14 cellular contexts compared by ENCODE assay signal in genomic region chr19:50870417-50871089, GRCh38. TPM values are rescaled to one million over a fixed set of nuclear protein-coding genes. Genes with fewer than 3 reads are reported as not detected.
DNase-seq lines count a peak whose midpoint lies in the region; ATAC-seq, FAIRE-seq and TF ChIP-seq lines count a peak whose summit lies in the region.
"Had no signal": no experiment of that assay in that cellular context is flagged by ENCODE, and none has a peak within 500 bp of the region (broad histone marks: within the 10 kb centered on the region; RNA-seq: fewer than 3 reads in every experiment).

No MANE protein-coding gene starts in this region.

- no TSS peak for BruUV-seq in PC-9 (replicated peaks; lab: Mats Ljungman, UMichigan)

- no peak overlapping the region for H2BK20ac ChIP-seq in H1 (ENCODE audit: low read length)

- H3K23ac ChIP-seq in H1 (ENCODE audit: insufficient read length) = no peak overlapping the region

- FAIRE-seq in H1 (lab: Jason Lieb, UNC) = no peak

- H3K27ac ChIP-seq in PC-9 (no peak overlapping the region), H1 (ENCODE audit: low read depth, low read length) (no peak overlapping the region)
- H3K27ac ChIP-seq: neutrophil had no signal

- no peak overlapping the region for H2BK120ac ChIP-seq in H1 (replicated peaks; ENCODE audit: low read depth, low read length)

- H4K20me1 ChIP-seq in PC-9 (ENCODE audit: insufficient read depth) = no peaks in the 10 kb centered on the region
- H4K20me1 ChIP-seq in H1 (replicated peaks in 1 of 2; ENCODE audit: control insufficient read depth in 1 of 2, insufficient read depth in 2 of 2, low read length in 2 of 2) = no peaks in the 10 kb centered on the region

- no peaks in the 10 kb centered on the region for H3K9me3 Mint-ChIP-seq in activated CD8-positive, alpha-beta memory T cell treated with anti-CD3 and anti-CD28 coated beads, Interleukin-2, amount 10 ng/mL, durations not matched to agents 7 days and 5 days (ENCODE audit: low read depth)
- H3K9me3 Mint-ChIP-seq: dendritic cell treated with granulocyte-macrophage colony-stimulating factor and Interleukin-4, amounts not matched to agents 40 ng/mL and 50 ng/mL, for 4 days had no signal

- H3K27me3 Mint-ChIP-seq in activated CD8-positive, alpha-beta memory T cell treated with anti-CD3 and anti-CD28 coated beads, Interleukin-2, amount 10 ng/mL, durations not matched to agents 7 days and 5 days = peaks cover 26% of the 10 kb centered on the region

- no peak overlapping the region for H3K18ac ChIP-seq in H1 (ENCODE audit: extremely low read depth, low read length)

- no peak for ATAC-seq in activated CD8-positive, alpha-beta memory T cell treated with anti-CD3 and anti-CD28 coated beads, Interleukin-2, amount 10 ng/mL, durations not matched to agents 7 days and 5 days
- ATAC-seq: left ventricle myocardium superior had no signal

- H2BK12ac ChIP-seq in H1 (ENCODE audit: low read depth, low read length) = peak overlapping the region; percentile 13; the same call in 1 of the 2 replicates

- H3K9me2 ChIP-seq in PC-9 (ENCODE audit: insufficient read depth) = no peaks in the 10 kb centered on the region

- no peak overlapping the region for H3K4me3 Mint-ChIP-seq in activated CD8-positive, alpha-beta memory T cell treated with anti-CD3 and anti-CD28 coated beads, Interleukin-2, amount 10 ng/mL, durations not matched to agents 7 days and 5 days
- H3K4me3 Mint-ChIP-seq: dendritic cell treated with granulocyte-macrophage colony-stimulating factor and Interleukin-4, amounts not matched to agents 40 ng/mL and 50 ng/mL, for 4 days had no signal

- 74% methylated on average over 25 of the region's 26 CpGs; no CpG with 5 or more reads in 1 of the 2 experiments for WGBS in H1 (ENCODE audit: extremely low coverage in 1 of 2, insufficient coverage in 1 of 2, insufficient read length in 1 of 2, insufficient replicate concordance in 2 of 2, low coverage in 1 of 2, low lambda C conversion rate in 2 of 2, missing lambda C conversion rate in 1 of 2), 2 experiments

- no peaks in the 10 kb centered on the region for H3K36me3 Mint-ChIP-seq in activated CD8-positive, alpha-beta memory T cell treated with anti-CD3 and anti-CD28 coated beads, Interleukin-2, amount 10 ng/mL, durations not matched to agents 7 days and 5 days

- DNase-seq in activated CD8-positive, alpha-beta memory T cell treated with anti-CD3 and anti-CD28 coated beads, Interleukin-2, amount 10 ng/mL, durations not matched to agents 7 days and 5 days = peak; percentile 44
- DNase-seq in activated CD8-positive, alpha-beta memory T cell treated with anti-CD3 and anti-CD28 coated beads for 24 hours = no peak
- DNase-seq in PC-9 = peak in 1 of 2 experiments; percentile 41
- DNase-seq in H1 (ENCODE audit: low read depth in 1 of 2, low spot score in 2 of 2) = peak in 1 of 2 experiments; percentile 52
- DNase-seq in stimulated activated CD8-positive, alpha-beta memory T cell treated with anti-CD3 and anti-CD28 coated beads, Interleukin-4, amount 100 ng/mL, for 48 hours = peak; percentile 50
- DNase-seq in SW 1271 (lab: John Stamatoyannopoulos, UW) = no peak
- no peak for DNase-seq in posterior vena cava (ENCODE audit: low spot score)
- DNase-seq in mesenteric fat pad (ENCODE audit: low spot score) = no peak
- DNase-seq: DMS79, left ventricle myocardium superior, T-helper 9 cell had no signal

- H3K79me1 ChIP-seq in H1 (ENCODE audit: low read depth, low read length) = no peaks in the 10 kb centered on the region

- H3K23me2 ChIP-seq in H1 (ENCODE audit: low read depth, low read length) = peaks cover 5% of the 10 kb centered on the region; the same call in 1 of the 2 replicates

- H2AK5ac ChIP-seq in H1 (ENCODE audit: low read depth, low read length) = no peak overlapping the region

- H4K91ac ChIP-seq in H1 (replicated peaks; ENCODE audit: insufficient read length, low read length) = no peak overlapping the region

- POLR2A ChIA-PET in PC-9 (lab: Charles Lee; ENCODE audit: unreplicated experiment) (no interaction called here), H1 (lab: Charles Lee; ENCODE audit: partially characterized antibody) (interaction anchor here (0.6 to 3.6 kb wide), 5 partner anchors 32 to 78 kb away, joined by 3 to 16 read pairs (median 5); no protein-coding TSS in a partner anchor)

- no peak overlapping the region for H3K27ac Mint-ChIP-seq in activated CD8-positive, alpha-beta memory T cell treated with anti-CD3 and anti-CD28 coated beads, Interleukin-2, amount 10 ng/mL, durations not matched to agents 7 days and 5 days
- H3K27ac Mint-ChIP-seq: dendritic cell treated with granulocyte-macrophage colony-stimulating factor and Interleukin-4, amounts not matched to agents 40 ng/mL and 50 ng/mL, for 4 days had no signal

- H3F3A ChIP-seq in PC-9 (ENCODE audit: insufficient read depth, low read depth) = no peaks in the 10 kb centered on the region

- no peak overlapping the region for H4K5ac ChIP-seq in H1 (ENCODE audit: insufficient read length, low read depth, low read length)

- no peaks in the 10 kb centered on the region for H3K36me3 ChIP-seq in PC-9 (ENCODE audit: low read depth)
- H3K36me3 ChIP-seq in H1 (ENCODE audit: control insufficient read depth in 2 of 4, insufficient read depth in 4 of 4, low read length in 3 of 4) = no peaks in the 10 kb centered on the region
- H3K36me3 ChIP-seq: neutrophil had no signal

- H3K9me3 ChIP-seq in PC-9 (ENCODE audit: insufficient read depth, low read depth) (no peaks in the 10 kb centered on the region), H1 (ENCODE audit: insufficient read depth in 2 of 2, low read depth in 1 of 2, low read length in 1 of 2) (no peaks in the 10 kb centered on the region; a peak in 1 of 4 replicates)
- H3K9me3 ChIP-seq: neutrophil had no signal

- H3K4me1 Mint-ChIP-seq in activated CD8-positive, alpha-beta memory T cell treated with anti-CD3 and anti-CD28 coated beads, Interleukin-2, amount 10 ng/mL, durations not matched to agents 7 days and 5 days = no peaks in the 10 kb centered on the region

- H4K8ac ChIP-seq in H1 (ENCODE audit: extremely low read depth, insufficient read depth, low read length) = no peak overlapping the region; the same call in 1 of the 2 replicates

- TF ChIP-seq POLR2A in H1 (IDR thresholded peaks at IDR 0.05; ENCODE audit: control extremely low read depth in 1 of 2, low read depth in 2 of 2, low read length in 2 of 2) = no peak

- no peak overlapping the region for H3K4ac ChIP-seq in H1 (replicated peaks; ENCODE audit: insufficient read length, low read depth, low read length)

- peak overlapping the region; percentile 47 for H3K4me3 ChIP-seq in PC-9
- no peak overlapping the region for H3K4me3 ChIP-seq in H1 (ENCODE audit: extremely low read depth in 1 of 4, insufficient read depth in 2 of 4, low read depth in 3 of 4, low read length in 4 of 4)

- TF ChIP-seq CTCF in PC-9 (conservative IDR thresholded peaks at IDR 0.05) (peak; percentile 73), H1 (IDR thresholded peaks at IDR 0.05; ENCODE audit: control extremely low read depth in 1 of 3, insufficient read depth in 1 of 3, low read depth in 1 of 3, low read length in 3 of 3) (peak; percentile 47 to 67 (median 60))

- no peak overlapping the region for H3K9ac ChIP-seq in H1 (replicated peaks in 1 of 4; ENCODE audit: extremely low read depth in 1 of 4, low read depth in 3 of 4, low read length in 3 of 4)

- peak overlapping the region; percentile 80 for H2AFZ ChIP-seq in PC-9
- H2AFZ ChIP-seq in H1 (ENCODE audit: low read length) = no peak overlapping the region

- CTCF ChIA-PET in activated CD8-positive, alpha-beta memory T cell treated with anti-CD3 and anti-CD28 coated beads, Interleukin-2, amount 10 ng/mL, durations not matched to agents 7 days and 5 days (lab: Charles Lee) = interaction anchor here (0.6 kb wide), 1 partner anchor 63 kb away, joined by 3 read pairs; no protein-coding TSS in a partner anchor
- CTCF ChIA-PET in PC-9 (lab: Charles Lee) (no interaction called here), H1 (lab: Charles Lee; ENCODE audit: partially characterized antibody) (interaction anchor here (0.8 to 2.6 kb wide), 12 partner anchors 9 to 224 kb away, joined by 3 to 12 read pairs (median 3); no protein-coding TSS in a partner anchor)

- no peak overlapping the region for H3K56ac ChIP-seq in H1 (replicated peaks; ENCODE audit: insufficient read length, low read depth, low read length)

- H2BK5ac ChIP-seq in H1 (ENCODE audit: low read depth, low read length) = no peak overlapping the region

- H3K27me3 ChIP-seq in PC-9 (ENCODE audit: insufficient read depth, low read depth) (peaks cover 98% of the 10 kb centered on the region), H1 (replicated peaks in 1 of 4; ENCODE audit: control insufficient read depth in 3 of 4, extremely low read depth in 1 of 4, insufficient read depth in 3 of 4, low read length in 3 of 4) (peaks cover 0 to 3% (median 1%) of the 10 kb centered on the region in 4 experiments; a peak in 2 of 7 replicates)

- no peaks in the 10 kb centered on the region for H3K4me1 ChIP-seq in PC-9 (replicated peaks; ENCODE audit: insufficient read depth)
- no peaks in the 10 kb centered on the region for H3K4me1 ChIP-seq in H1 (replicated peaks in 1 of 4; ENCODE audit: control insufficient read depth in 3 of 4, insufficient read depth in 4 of 4, low read length in 3 of 4)

- TF ChIP-seq EP300 in H1 (IDR thresholded peaks at IDR 0.05; ENCODE audit: borderline replicate concordance in 1 of 2, low read depth in 2 of 2, low read length in 2 of 2) = no peak

- peak; percentile 43 to 65 for TF ChIP-seq RAD21 in H1 (IDR thresholded peaks at IDR 0.05 in 1 of 2, conservative IDR thresholded peaks at IDR 0.05 in 1 of 2; ENCODE audit: low read depth in 2 of 2, low read length in 2 of 2)

- H3K79me2 ChIP-seq in PC-9 (ENCODE audit: low read depth) (no peaks in the 10 kb centered on the region), H1 (ENCODE audit: control insufficient read depth in 1 of 2, insufficient read depth in 2 of 2, low read length in 2 of 2) (no peaks in the 10 kb centered on the region)

- intact Hi-C loops in PC-9 (cut with micrococcal nuclease; ENCODE audit: unreplicated experiment) (no loop called here), posterior vena cava (cut with DNase I) (no loop called here)

- H3K4me2 ChIP-seq in PC-9 (peak overlapping the region; percentile 65), H1 (ENCODE audit: insufficient read depth in 1 of 2, low read depth in 2 of 2, low read length in 2 of 2) (no peak overlapping the region)

- no peak overlapping the region for H3K14ac ChIP-seq in H1 (ENCODE audit: insufficient read length)

- H2BK15ac ChIP-seq in H1 (ENCODE audit: low read length) = no peak overlapping the region

RNA-seq across cellular contexts. Expression of gene KLK2, which starts 2.7 kb away (rescaled TPM):
- total RNA-seq in activated CD8-positive, alpha-beta memory T cell treated with anti-CD3 and anti-CD28 coated beads, Interleukin-2, amount 10 ng/mL, durations not matched to agents 7 days and 5 days = under 1 TPM in 1 of 2 experiments, not detected in 1; 0.29 TPM
- total RNA-seq in PC-9 (2021) = not detected in 2 replicates
- not detected in 2 replicates for total RNA-seq in H1 (2021; fragmentation: NEBNext Ultra II Directional; extraction: Animal tissue kit (Norgen Biotek cat#: 25700))
- polyA plus RNA-seq in H1 (2011; rRNA removed) = 0.20 and 0.36 TPM in 2 replicates
- polyA plus RNA-seq in H1 (2011; cell fraction: cytosol; rRNA removed) = 0.59 TPM
- 0.57 TPM for polyA plus RNA-seq in H1 (2011; cell fraction: nucleus; rRNA removed)
- 0.30 to 0.33 TPM in 2 of 4 replicates, not detected in the others for polyA plus RNA-seq in H1 (2012, experiment 1 of 2)
- 0.55 TPM for polyA plus RNA-seq in H1 (2012, experiment 2 of 2)
- polyA plus RNA-seq in H1 (2013, experiment 1 of 2) = 0.04 TPM
- 0.11 TPM for polyA plus RNA-seq in H1 (2013, experiment 2 of 2)
- polyA minus RNA-seq in H1 (2011; rRNA and poly(A)+ RNA removed) = not detected in 2 replicates
- polyA minus RNA-seq in H1 (2011; cell fraction: cytosol; rRNA and poly(A)+ RNA removed) = not detected
- polyA minus RNA-seq in H1 (2011; cell fraction: nucleus; rRNA and poly(A)+ RNA removed) = not detected
- total RNA-seq in posterior vena cava = not detected
- not detected for total RNA-seq in mesenteric fat pad
- total RNA-seq: glomerular endothelial cell, left ventricle myocardium superior had no signal

RNA-seq across cellular contexts. Expression of gene KLK3, which starts 15.8 kb away (rescaled TPM):
- not detected for total RNA-seq in activated CD8-positive, alpha-beta memory T cell treated with anti-CD3 and anti-CD28 coated beads, Interleukin-2, amount 10 ng/mL, durations not matched to agents 7 days and 5 days
- total RNA-seq in PC-9 (2021) = not detected in 2 replicates
- total RNA-seq in H1 (2021; fragmentation: NEBNext Ultra II Directional; extraction: Animal tissue kit (Norgen Biotek cat#: 25700)) = not detected in 2 replicates
- polyA plus RNA-seq in H1 (2011; rRNA removed) = 0.08 and 0.25 TPM in 2 replicates
- 0.13 TPM for polyA plus RNA-seq in H1 (2011; cell fraction: cytosol; rRNA removed)
- polyA plus RNA-seq in H1 (2011; cell fraction: nucleus; rRNA removed) = 0.86 TPM
- 0.15 TPM in 1 of 4 replicates, not detected in the others for polyA plus RNA-seq in H1 (2012, experiment 1 of 2)
- polyA plus RNA-seq in H1 (2012, experiment 2 of 2) = not detected
- polyA plus RNA-seq in H1 (2013, experiment 1 of 2) = 0.04 TPM
- polyA plus RNA-seq in H1 (2013, experiment 2 of 2) = 0.06 TPM
- 0.61 and 0.69 TPM in 2 replicates for polyA minus RNA-seq in H1 (2011; rRNA and poly(A)+ RNA removed)
- polyA minus RNA-seq in H1 (2011; cell fraction: cytosol; rRNA and poly(A)+ RNA removed) = not detected
- not detected for polyA minus RNA-seq in H1 (2011; cell fraction: nucleus; rRNA and poly(A)+ RNA removed)
- not detected for total RNA-seq in posterior vena cava
- not detected for total RNA-seq in mesenteric fat pad
- total RNA-seq: glomerular endothelial cell, left ventricle myocardium superior had no signal

RNA-seq across cellular contexts. Expression of gene KLK15, which starts 37.2 kb away (rescaled TPM):
- total RNA-seq in activated CD8-positive, alpha-beta memory T cell treated with anti-CD3 and anti-CD28 coated beads, Interleukin-2, amount 10 ng/mL, durations not matched to agents 7 days and 5 days = not detected
- total RNA-seq in PC-9 (2021) (not detected in 2 replicates), posterior vena cava (not detected), mesenteric fat pad (not detected)
- total RNA-seq in H1 (2021; fragmentation: NEBNext Ultra II Directional; extraction: Animal tissue kit (Norgen Biotek cat#: 25700)) = not detected in 2 replicates
- polyA plus RNA-seq in H1 (2011; rRNA removed) = not detected in 2 replicates
- polyA plus RNA-seq in H1 (2011; cell fraction: cytosol; rRNA removed) = 0.06 TPM
- polyA plus RNA-seq in H1 (2011; cell fraction: nucleus; rRNA removed) = 0.20 TPM
- not detected in 4 replicates for polyA plus RNA-seq in H1 (2012, experiment 1 of 2)
- polyA plus RNA-seq in H1 (2012, experiment 2 of 2) = not detected
- polyA plus RNA-seq in H1 (2013, experiment 1 of 2) = 0.04 TPM
- polyA plus RNA-seq in H1 (2013, experiment 2 of 2) = not detected
- not detected in 2 replicates for polyA minus RNA-seq in H1 (2011; rRNA and poly(A)+ RNA removed)
- not detected for polyA minus RNA-seq in H1 (2011; cell fraction: cytosol; rRNA and poly(A)+ RNA removed)
- polyA minus RNA-seq in H1 (2011; cell fraction: nucleus; rRNA and poly(A)+ RNA removed) = not detected
- total RNA-seq: glomerular endothelial cell, left ventricle myocardium superior had no signal

RNA-seq across cellular contexts. Expression of gene KLK4, which starts 40.6 kb away (rescaled TPM):
- total RNA-seq in activated CD8-positive, alpha-beta memory T cell treated with anti-CD3 and anti-CD28 coated beads, Interleukin-2, amount 10 ng/mL, durations not matched to agents 7 days and 5 days = not detected
- not detected in 2 replicates for total RNA-seq in PC-9 (2021)
- 1.3 TPM in 1 of 2 replicates, not detected in the other for total RNA-seq in H1 (2021; fragmentation: NEBNext Ultra II Directional; extraction: Animal tissue kit (Norgen Biotek cat#: 25700))
- polyA plus RNA-seq in H1 (2011; rRNA removed) = 0.44 and 6.8 TPM in 2 replicates
- polyA plus RNA-seq in H1 (2011; cell fraction: cytosol; rRNA removed) = 0.41 TPM
- polyA plus RNA-seq in H1 (2011; cell fraction: nucleus; rRNA removed) = 2.3 TPM
- 0.20 to 1.7 TPM (median 0.57 TPM) in 4 replicates for polyA plus RNA-seq in H1 (2012, experiment 1 of 2)
- not detected for polyA plus RNA-seq in H1 (2012, experiment 2 of 2)
- 0.91 TPM for polyA plus RNA-seq in H1 (2013, experiment 1 of 2)
- polyA plus RNA-seq in H1 (2013, experiment 2 of 2) = 0.77 TPM
- polyA minus RNA-seq in H1 (2011; rRNA and poly(A)+ RNA removed) = 0.82 TPM in 1 of 2 replicates, not detected in the other
- polyA minus RNA-seq in H1 (2011; cell fraction: cytosol; rRNA and poly(A)+ RNA removed) = not detected
- polyA minus RNA-seq in H1 (2011; cell fraction: nucleus; rRNA and poly(A)+ RNA removed) = not detected
- not detected for total RNA-seq in posterior vena cava
- not detected for total RNA-seq in mesenteric fat pad
- total RNA-seq: glomerular endothelial cell, left ventricle myocardium superior had no signal

RNA-seq across cellular contexts. Expression of gene KLK1, which starts 47.0 kb away (rescaled TPM):
- total RNA-seq in activated CD8-positive, alpha-beta memory T cell treated with anti-CD3 and anti-CD28 coated beads, Interleukin-2, amount 10 ng/mL, durations not matched to agents 7 days and 5 days = 1 to 10 TPM; 3.0 to 3.2 TPM
- total RNA-seq in PC-9 (2021) (not detected in 2 replicates), posterior vena cava (under 1 TPM in 1 of 2 donors, not detected in 1; 0.67 TPM), mesenteric fat pad (1.1 TPM)
- total RNA-seq in H1 (2021; fragmentation: NEBNext Ultra II Directional; extraction: Animal tissue kit (Norgen Biotek cat#: 25700)) = 3.4 and 4.8 TPM in 2 replicates
- 4.0 and 5.8 TPM in 2 replicates for polyA plus RNA-seq in H1 (2011; rRNA removed)
- 4.8 TPM for polyA plus RNA-seq in H1 (2011; cell fraction: cytosol; rRNA removed)
- polyA plus RNA-seq in H1 (2011; cell fraction: nucleus; rRNA removed) = 7.1 TPM
- 5.2 to 6.7 TPM (median 5.7 TPM) in 4 replicates for polyA plus RNA-seq in H1 (2012, experiment 1 of 2)
- polyA plus RNA-seq in H1 (2012, experiment 2 of 2) = 4.1 TPM
- 6.2 TPM for polyA plus RNA-seq in H1 (2013, experiment 1 of 2)
- 5.8 TPM for polyA plus RNA-seq in H1 (2013, experiment 2 of 2)
- 0.63 and 1.4 TPM in 2 replicates for polyA minus RNA-seq in H1 (2011; rRNA and poly(A)+ RNA removed)
- 1.3 TPM for polyA minus RNA-seq in H1 (2011; cell fraction: cytosol; rRNA and poly(A)+ RNA removed)
- 2.9 TPM for polyA minus RNA-seq in H1 (2011; cell fraction: nucleus; rRNA and poly(A)+ RNA removed)
- total RNA-seq: glomerular endothelial cell, left ventricle myocardium superior had no signal

Comparison
In these comparisons a context has a peak if more than half of its experiments do, and no peak if none do; other contexts are left out.
1. DNase-seq: peak in activated CD8-positive, alpha-beta memory T cell treated with anti-CD3 and anti-CD28 coated beads, Interleukin-2, amount 10 ng/mL, durations not matched to agents 7 days and 5 days (single experiment) and stimulated activated CD8-positive, alpha-beta memory T cell treated with anti-CD3 and anti-CD28 coated beads, Interleukin-4, amount 100 ng/mL, for 48 hours (single experiment); none in activated CD8-positive, alpha-beta memory T cell treated with anti-CD3 and anti-CD28 coated beads for 24 hours (single experiment), SW 1271 (0 of 2), posterior vena cava (single experiment) and mesenteric fat pad (single experiment).